In genomic region chr9:129525781-129526180, GRCh38 we compare ENCODE assay signal across 18 cellular contexts.
"Had no signal": no experiment of that assay in that cellular context is flagged by ENCODE, and none has a peak within 500 bp of the region (broad histone marks: within the 10 kb centered on the region; RNA-seq: fewer than 3 reads in every experiment).

No MANE protein-coding gene starts in this region.

- H3K4me3 ChIP-seq: ascending aorta, breast epithelium, heart left ventricle, neural progenitor cell, pancreas, testis had no signal

- ATAC-seq: heart left ventricle; left ventricle myocardium superior; sciatic nerve; stimulated activated memory B cell treated with anti-CD40 and anti-IgM and Interleukin-4, amounts not matched to agents 10 μg/mL and 1 μg/mL and 100 μg/mL, for 72 hours had no signal

- DNase-seq: activated CD4-positive, alpha-beta T cell treated with anti-CD3 and anti-CD28 coated beads, Interleukin-2, amount 50 U/mL, for 48 hours; activated gamma-delta T cell; cerebellar nuclear complex; cortex of kidney; heart left ventricle; left ventricle myocardium superior; stimulated activated CD4-positive, alpha-beta T cell treated with anti-CD3 and anti-CD28 coated beads, Interleukin-4, amount 100 ng/mL, for 4 hours; testis had no signal

- H3K4me3 Mint-ChIP-seq: activated naive CD4-positive, alpha-beta T cell treated with anti-CD3 and anti-CD28 coated beads, Interleukin-2, amount 50 U/mL, for 24 hours; memory B cell; neural progenitor cell; stimulated activated memory B cell treated with anti-CD40 and anti-IgM and Interleukin-4, amounts not matched to agents 10 μg/mL and 1 μg/mL and 100 μg/mL, for 72 hours; type B pancreatic cell had no signal

- H3K4me1 ChIP-seq: ascending aorta, heart left ventricle, neural progenitor cell, pancreas, testis had no signal

- H3K27ac ChIP-seq: ascending aorta, breast epithelium, heart left ventricle, neural progenitor cell, pancreas, testis, VCaP had no signal

- H3K4me1 Mint-ChIP-seq: stimulated activated memory B cell treated with anti-CD40 and anti-IgM and Interleukin-4, amounts not matched to agents 10 μg/mL and 1 μg/mL and 100 μg/mL, for 72 hours had no signal

- H3K27me3 ChIP-seq: ascending aorta, breast epithelium, heart left ventricle, neural progenitor cell, pancreas, testis had no signal

- H3K27ac Mint-ChIP-seq: activated naive CD4-positive, alpha-beta T cell treated with anti-CD3 and anti-CD28 coated beads, Interleukin-2, amount 50 U/mL, for 24 hours; memory B cell; neural progenitor cell; stimulated activated memory B cell treated with anti-CD40 and anti-IgM and Interleukin-4, amounts not matched to agents 10 μg/mL and 1 μg/mL and 100 μg/mL, for 72 hours; type B pancreatic cell had no signal

- H3K36me3 Mint-ChIP-seq: activated naive CD4-positive, alpha-beta T cell treated with anti-CD3 and anti-CD28 coated beads, Interleukin-2, amount 50 U/mL, for 24 hours; type B pancreatic cell had no signal

- H3K36me3 ChIP-seq: ascending aorta, breast epithelium, heart left ventricle, neural progenitor cell, pancreas had no signal

- H2AFZ ChIP-seq: neural progenitor cell had no signal

- H3K9ac ChIP-seq: neural progenitor cell had no signal

- H3K27me3 Mint-ChIP-seq: activated naive CD4-positive, alpha-beta T cell treated with anti-CD3 and anti-CD28 coated beads, Interleukin-2, amount 50 U/mL, for 24 hours had no signal

- H3K4me2 ChIP-seq: neural progenitor cell had no signal

- H3K9me3 ChIP-seq: ascending aorta, breast epithelium, pancreas, testis had no signal
